In the genomic region with DNA sequence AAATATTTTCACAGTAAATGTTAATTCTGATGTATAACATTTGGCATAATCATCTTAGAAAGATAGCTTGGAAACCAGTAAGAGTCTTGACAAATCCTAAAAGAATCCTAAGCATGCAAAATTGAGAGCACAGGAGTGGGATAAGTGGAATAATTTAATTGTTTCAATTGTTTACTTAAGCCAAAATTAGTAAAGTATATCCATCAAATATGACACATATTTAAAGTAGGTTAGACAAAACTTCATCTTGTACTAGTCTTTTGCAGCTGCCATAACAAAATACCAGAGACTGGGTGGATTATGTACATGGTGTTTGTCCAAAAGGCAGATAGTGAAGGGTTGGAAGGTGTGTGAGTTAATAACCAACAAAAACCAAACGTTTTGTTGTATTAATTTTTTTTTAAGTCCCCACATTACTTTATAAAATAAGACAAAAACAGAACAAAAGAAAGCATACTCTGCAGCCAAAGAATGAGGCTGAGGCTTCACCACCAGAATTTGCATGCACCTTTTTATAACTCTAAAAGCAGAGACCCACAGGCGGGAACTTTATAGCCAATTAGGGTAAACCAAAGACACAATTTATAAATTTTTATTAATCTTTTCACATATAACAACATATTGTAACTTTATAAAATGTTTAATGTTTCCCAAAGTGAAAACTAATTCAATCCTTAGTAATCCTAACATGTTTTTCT, we compare ENCODE assay signal across 1 cellular context.
A peak's percentile ranks its signal among the peaks of the same experiment; 100 is the strongest.
TF ChIP-seq lines count a peak whose summit lies in the region.

No MANE protein-coding gene starts in this region.

TF ChIP-seq in SK-N-SH treated with all-trans-retinoic acid at 6 μM for 48 hours, 23 proteins besides CTCF, POLR2A, EP300 and RAD21 (continued from another document):
- TF ChIP-seq TSHZ2 (CRISPR knock-in tag; IDR thresholded peaks at IDR 0.05) (no peak), ZNF565 (CRISPR knock-in tag; conservative IDR thresholded peaks at IDR 0.05; ENCODE audit: low read depth) (no peak), BACH2 (CRISPR knock-in tag; IDR thresholded peaks at IDR 0.05; ENCODE audit: borderline replicate concordance) (no peak), ZFP3 (CRISPR knock-in tag; IDR thresholded peaks at IDR 0.05) (no peak), CREB5 (CRISPR knock-in tag; IDR thresholded peaks at IDR 0.05; ENCODE audit: low read depth) (peak; percentile 85), OSR1 (CRISPR knock-in tag; IDR thresholded peaks at IDR 0.05) (no peak), ZC3H10 (CRISPR knock-in tag; IDR thresholded peaks at IDR 0.05) (no peak), PATZ1 (CRISPR knock-in tag; IDR thresholded peaks at IDR 0.05; ENCODE audit: borderline replicate concordance) (0 out of 2 replicates have a peak, but pooled peaks have one; percentile 58), SNAI2 (CRISPR knock-in tag; IDR thresholded peaks at IDR 0.05) (no peak), TOX (CRISPR knock-in tag; IDR thresholded peaks at IDR 0.05; ENCODE audit: borderline replicate concordance) (no peak), PPARA (CRISPR knock-in tag; IDR thresholded peaks at IDR 0.05; ENCODE audit: borderline replicate concordance) (no peak)
- TF ChIP-seq, protein P1, sequence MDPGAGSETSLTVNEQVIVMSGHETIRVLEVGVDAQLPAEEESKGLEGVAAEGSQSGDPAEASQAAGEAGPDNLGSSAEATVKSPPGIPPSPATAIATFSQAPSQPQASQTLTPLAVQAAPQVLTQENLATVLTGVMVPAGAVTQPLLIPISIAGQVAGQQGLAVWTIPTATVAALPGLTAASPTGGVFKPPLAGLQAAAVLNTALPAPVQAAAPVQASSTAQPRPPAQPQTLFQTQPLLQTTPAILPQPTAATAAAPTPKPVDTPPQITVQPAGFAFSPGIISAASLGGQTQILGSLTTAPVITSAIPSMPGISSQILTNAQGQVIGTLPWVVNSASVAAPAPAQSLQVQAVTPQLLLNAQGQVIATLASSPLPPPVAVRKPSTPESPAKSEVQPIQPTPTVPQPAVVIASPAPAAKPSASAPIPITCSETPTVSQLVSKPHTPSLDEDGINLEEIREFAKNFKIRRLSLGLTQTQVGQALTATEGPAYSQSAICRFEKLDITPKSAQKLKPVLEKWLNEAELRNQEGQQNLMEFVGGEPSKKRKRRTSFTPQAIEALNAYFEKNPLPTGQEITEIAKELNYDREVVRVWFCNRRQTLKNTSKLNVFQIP (CRISPR knock-in tag; IDR thresholded peaks at IDR 0.05; ENCODE audit: borderline replicate concordance, low read depth): no peak; the same call in 1 of the 2 replicates
